ENCODE assay signal across 22 cellular contexts in the genomic region with DNA sequence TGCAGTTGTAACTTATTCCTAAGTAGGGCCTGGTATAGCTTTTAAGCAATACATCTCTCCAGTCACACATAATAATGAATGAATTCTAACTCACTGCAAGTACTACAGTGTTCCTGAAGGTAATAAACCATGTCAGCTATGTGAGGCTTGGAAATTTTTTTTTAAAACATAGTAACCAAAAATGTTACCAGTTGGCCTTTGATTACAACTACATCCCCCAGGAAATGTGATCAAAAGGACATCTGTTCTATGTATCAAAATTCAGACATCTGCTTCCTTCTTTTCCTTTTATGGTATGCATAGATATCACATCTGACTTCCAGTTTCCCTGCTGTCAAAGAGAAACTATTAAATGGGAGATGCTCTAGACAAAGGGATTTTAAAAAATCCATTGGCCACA.
A peak's percentile ranks its signal among the peaks of the same experiment; 100 is the strongest.
DNase-seq lines count a peak whose midpoint lies in the region; ATAC-seq and TF ChIP-seq lines count a peak whose summit lies in the region.
"Had no signal": no experiment of that assay in that cellular context is flagged by ENCODE, and none has a peak within 500 bp of the region (broad histone marks: within the 10 kb centered on the region; RNA-seq: fewer than 3 reads in every experiment).

No MANE protein-coding gene starts in this region.

- no peaks in the 10 kb centered on the region for H3K36me3 ChIP-seq in HAP-1 (replicated peaks)
- H3K36me3 ChIP-seq: ascending aorta, suprapubic skin had no signal

- no peaks in the 10 kb centered on the region for H3K4me1 ChIP-seq in HAP-1
- H3K4me1 ChIP-seq: ascending aorta, foreskin keratinocyte, parathyroid adenoma had no signal

- H3K4me1 Mint-ChIP-seq in osteocyte (ENCODE audit: unreplicated experiment) (peaks cover 62% of the 10 kb centered on the region), immature natural killer cell (no peaks in the 10 kb centered on the region)
- H3K4me1 Mint-ChIP-seq: activated naive CD4-positive, alpha-beta T cell treated with anti-CD3 and anti-CD28 coated beads, Interleukin-2, amount 10 ng/mL, durations not matched to agents 7 days and 5 days had no signal

- H3K9me3 ChIP-seq in HAP-1 = no peaks in the 10 kb centered on the region
- H3K9me3 ChIP-seq: ascending aorta, suprapubic skin had no signal

- no peak for TF ChIP-seq CTCF in osteocyte (IDR thresholded peaks at IDR 0.05)

- H3K36me3 Mint-ChIP-seq in osteocyte (ENCODE audit: unreplicated experiment) = peaks cover 17% of the 10 kb centered on the region
- H3K36me3 Mint-ChIP-seq in immature natural killer cell = no peaks in the 10 kb centered on the region

- H3K27me3 Mint-ChIP-seq in osteocyte (ENCODE audit: unreplicated experiment) (no peaks in the 10 kb centered on the region), immature natural killer cell (ENCODE audit: low read depth in 3 of 3) (no peaks in the 10 kb centered on the region)
- H3K27me3 Mint-ChIP-seq: activated naive CD4-positive, alpha-beta T cell treated with anti-CD3 and anti-CD28 coated beads, Interleukin-2, amount 10 ng/mL, durations not matched to agents 7 days and 5 days had no signal

- H3K9me3 Mint-ChIP-seq in osteocyte (ENCODE audit: unreplicated experiment) (peaks cover 4% of the 10 kb centered on the region), immature natural killer cell (no peaks in the 10 kb centered on the region)
- H3K9me3 Mint-ChIP-seq: activated naive CD4-positive, alpha-beta T cell treated with anti-CD3 and anti-CD28 coated beads, Interleukin-2, amount 10 ng/mL, durations not matched to agents 7 days and 5 days had no signal

- DNase-seq in GF-D8 (lab: John Stamatoyannopoulos, UW) (peak; percentile 71), NCI-H524 treated with DMSO at 0.1 percent for 48 hours (lab: John Stamatoyannopoulos, UW) (peak; percentile 34), dermis microvascular lymphatic vessel endothelial cell (ENCODE audit: low read depth in 2 of 2) (peak; percentile 26 to 42), osteocyte (ENCODE audit: extremely low spot score, unreplicated experiment) (no peak), immature natural killer cell (no peak), HAP-1 (ENCODE audit: low spot score in 2 of 2) (no peak), NCI-H2196 treated with DMSO at 0.1 percent for 48 hours (lab: John Stamatoyannopoulos, UW; ENCODE audit: unreplicated experiment) (no peak)
- DNase-seq: activated CD4-positive, alpha-beta T cell treated with anti-CD3 and anti-CD28 coated beads, Interleukin-2, amount 50 U/mL, for 4 hours; activated naive CD4-positive, alpha-beta T cell treated with anti-CD3 and anti-CD28 coated beads, Interleukin-2, amount 10 ng/mL, durations not matched to agents 7 days and 5 days; foreskin keratinocyte; H9; left ventricle myocardium superior; NCI-H1930; NCI-H510A treated with DMSO at 0.1 percent for 48 hours; PC-3; stimulated activated CD4-positive, alpha-beta T cell treated with anti-CD3 and anti-CD28 coated beads, Interleukin-4, amount 100 ng/mL, for 24 hours; stimulated activated CD8-positive, alpha-beta memory T cell treated with anti-CD3 and anti-CD28 coated beads, Interleukin-4, amount 100 ng/mL, for 48 hours had no signal

- peak overlapping the region; percentile 78 for H3K27ac Mint-ChIP-seq in osteocyte (ENCODE audit: unreplicated experiment)
- no peak overlapping the region for H3K27ac Mint-ChIP-seq in immature natural killer cell
- H3K27ac Mint-ChIP-seq: activated naive CD4-positive, alpha-beta T cell treated with anti-CD3 and anti-CD28 coated beads, Interleukin-2, amount 10 ng/mL, durations not matched to agents 7 days and 5 days; H9 had no signal

- no peaks in the 10 kb centered on the region for H3K27me3 ChIP-seq in HAP-1 (ENCODE audit: low read depth)
- H3K27me3 ChIP-seq: ascending aorta, foreskin keratinocyte, suprapubic skin had no signal

- in situ Hi-C loops in HAP-1 (cut with MboI; ENCODE audit: low sequenced_read_pairs) = no loop called here

- ATAC-seq in GM21381 (IDR thresholded peaks at IDR 0.05; ENCODE audit: unreplicated experiment) = no peak
- ATAC-seq: foreskin keratinocyte, left ventricle myocardium superior, PC-3 had no signal

- H3K4me3 ChIP-seq in HAP-1 = no peak overlapping the region
- H3K4me3 ChIP-seq: ascending aorta, skin epidermis, suprapubic skin had no signal

- H3K4me3 Mint-ChIP-seq in osteocyte (ENCODE audit: unreplicated experiment) (no peak overlapping the region), immature natural killer cell (no peak overlapping the region)
- H3K4me3 Mint-ChIP-seq: activated naive CD4-positive, alpha-beta T cell treated with anti-CD3 and anti-CD28 coated beads, Interleukin-2, amount 10 ng/mL, durations not matched to agents 7 days and 5 days; H9 had no signal

Comparison
In these comparisons a context has a peak if more than half of its experiments do, and no peak if none do; other contexts are left out.
1. DNase-seq: peak in GF-D8 (single experiment), NCI-H524 treated with DMSO at 0.1 percent for 48 hours (single experiment) and dermis microvascular lymphatic vessel endothelial cell (2 of 2); none in osteocyte (single experiment), immature natural killer cell (0 of 3), HAP-1 (0 of 2) and NCI-H2196 treated with DMSO at 0.1 percent for 48 hours (single experiment).